In genomic region chr3:183259621-183260020, GRCh38 we compare ENCODE assay signal across 13 cellular contexts. TPM values are rescaled to one million over a fixed set of nuclear protein-coding genes. Genes with fewer than 3 reads are reported as not detected.
A peak's percentile ranks its signal among the peaks of the same experiment; 100 is the strongest.
DNase-seq lines count a peak whose midpoint lies in the region; ATAC-seq, FAIRE-seq and TF ChIP-seq lines count a peak whose summit lies in the region.
"Had no signal": no experiment of that assay in that cellular context is flagged by ENCODE, and none has a peak within 500 bp of the region (broad histone marks: within the 10 kb centered on the region; RNA-seq: fewer than 3 reads in every experiment).

No MANE protein-coding gene starts in this region.

- no peak for DNase-seq in activated CD4-positive, alpha-beta T cell treated with anti-CD3 and anti-CD28 coated beads, Interleukin-2, amount 10 ng/mL, durations not matched to agents 24 days and 14 days
- no peak for DNase-seq in activated CD4-positive, alpha-beta T cell treated with anti-CD3 and anti-CD28 coated beads, Interleukin-2, amount 50 U/mL, for 1 hour
- DNase-seq in K562 (ENCODE audit: extremely low read depth in 1 of 4, low spot score in 3 of 4), result no peak
- DNase-seq in naive B cell, result no peak
- no peak for DNase-seq in tibial nerve (ENCODE audit: low spot score in 2 of 2)
- no peak for DNase-seq in GM23248
- no peak for DNase-seq in middle frontal gyrus (ENCODE audit: extremely low spot score, low spot score)
- DNase-seq: activated CD8-positive, alpha-beta T cell treated with anti-CD3 and anti-CD28 coated beads, Interleukin-2, amount 10 ng/mL, durations not matched to agents 7 days and 5 days; activated gamma-delta T cell; right lobe of liver had no signal

- H3K27me3 ChIP-seq in K562 (ENCODE audit: control insufficient read depth in 2 of 2, insufficient read depth in 2 of 2, low read length in 2 of 2), result no peaks in the 10 kb centered on the region
- H3K27me3 ChIP-seq in tibial nerve, result no peaks in the 10 kb centered on the region
- no peaks in the 10 kb centered on the region for H3K27me3 ChIP-seq in GM23248 (replicated peaks; ENCODE audit: insufficient read depth)
- H3K27me3 ChIP-seq: right lobe of liver had no signal

- POLR2A ChIA-PET in K562 (lab: Yijun Ruan, JAX), result interaction anchor here (0.7 to 2.1 kb wide), 4 partner anchors 13 to 119 kb away, joined by 3 to 7 read pairs (median 3); no protein-coding TSS in a partner anchor

- peaks cover 4% of the 10 kb centered on the region; the same call in 1 of the 2 replicates for H3F3A ChIP-seq in GM23248 (ENCODE audit: insufficient read depth)

- CTCF ChIA-PET in K562 (lab: Yijun Ruan, JAX; ENCODE audit: low intra/inter-chr PET ratio), result no interaction called here

- TF ChIP-seq RAD21 in K562 (CRISPR knock-in tag; conservative IDR thresholded peaks at IDR 0.05 in 1 of 2, IDR thresholded peaks at IDR 0.05 in 1 of 2), result no peak

- H3K4me1 ChIP-seq in K562 (replicated peaks in 1 of 2; ENCODE audit: control insufficient read depth in 2 of 2, insufficient read depth in 2 of 2, low read length in 2 of 2), result peaks cover 1 to 22% of the 10 kb centered on the region in 2 experiments
- peaks cover 0 to 59% (median 26%) of the 10 kb centered on the region in 4 donors for H3K4me1 ChIP-seq in tibial nerve
- H3K4me1 ChIP-seq in GM23248 (ENCODE audit: insufficient read depth), result peaks cover 5% of the 10 kb centered on the region; the same call in 1 of the 2 replicates
- H3K4me1 ChIP-seq: right lobe of liver had no signal

- H3K36me3 Mint-ChIP-seq in activated CD4-positive, alpha-beta T cell treated with anti-CD3 and anti-CD28 coated beads, Interleukin-2, amount 10 ng/mL, durations not matched to agents 24 days and 14 days (ENCODE audit: low read depth), result peaks cover 10% of the 10 kb centered on the region
- H3K36me3 Mint-ChIP-seq in naive B cell, result no peaks in the 10 kb centered on the region

- TF ChIP-seq POLR2A in K562 (conservative IDR thresholded peaks at IDR 0.05) (no peak), tibial nerve (IDR thresholded peaks at IDR 0.05) (no peak)

- H2AFZ ChIP-seq in K562 (ENCODE audit: low read depth, low read length), result no peak overlapping the region
- no peak overlapping the region for H2AFZ ChIP-seq in GM23248

- no peak overlapping the region for H3K4me3 ChIP-seq in K562
- no peak overlapping the region for H3K4me3 ChIP-seq in tibial nerve
- H3K4me3 ChIP-seq in GM23248, result no peak overlapping the region
- H3K4me3 ChIP-seq: right lobe of liver had no signal

- H3K4me2 ChIP-seq in K562 (ENCODE audit: insufficient read depth, low read length) (no peak overlapping the region), GM23248 (ENCODE audit: unreplicated experiment) (no peak overlapping the region)

- H3K4me3 Mint-ChIP-seq in activated CD4-positive, alpha-beta T cell treated with anti-CD3 and anti-CD28 coated beads, Interleukin-2, amount 10 ng/mL, durations not matched to agents 24 days and 14 days, result no peak overlapping the region
- H3K4me3 Mint-ChIP-seq in naive B cell, result peak overlapping the region in 5 of 8 donors; percentile 35 to 77 (median 67)
- H3K4me3 Mint-ChIP-seq: activated CD8-positive, alpha-beta T cell treated with anti-CD3 and anti-CD28 coated beads, Interleukin-2, amount 10 ng/mL, durations not matched to agents 7 days and 5 days had no signal

- no peak for ATAC-seq in K562
- peak in 1 of 2 donors; percentile 14 for ATAC-seq in naive B cell (ENCODE audit: low read depth in 2 of 2)
- no peak for ATAC-seq in GM21786 (IDR thresholded peaks at IDR 0.05; ENCODE audit: unreplicated experiment)
- ATAC-seq: activated CD8-positive, alpha-beta T cell treated with anti-CD3 and anti-CD28 coated beads, Interleukin-2, amount 10 ng/mL, durations not matched to agents 7 days and 5 days had no signal

- TF ChIP-seq EP300 in K562 (IDR thresholded peaks at IDR 0.05; ENCODE audit: low read length) (no peak), tibial nerve (IDR thresholded peaks at IDR 0.05) (no peak)

- H3K4me1 Mint-ChIP-seq in activated CD4-positive, alpha-beta T cell treated with anti-CD3 and anti-CD28 coated beads, Interleukin-2, amount 10 ng/mL, durations not matched to agents 24 days and 14 days, result peaks cover 24% of the 10 kb centered on the region
- H3K4me1 Mint-ChIP-seq in naive B cell, result peaks cover 17 to 26% (median 26%) of the 10 kb centered on the region in 3 donors

- in situ Hi-C loops in K562 (cut with MboI), result no loop called here
- in situ Hi-C loops in GM23248 (cut with MboI), result no loop called here

- H4K20me1 ChIP-seq in K562 (replicated peaks; ENCODE audit: control insufficient read depth, insufficient read depth, low read length) (no peaks in the 10 kb centered on the region), GM23248 (ENCODE audit: insufficient read depth) (no peaks in the 10 kb centered on the region)

- H3K27ac ChIP-seq in K562 (ENCODE audit: extremely low read depth, low read depth, low read length) (no peak overlapping the region), tibial nerve (peak overlapping the region; percentile 76 to 98 (median 86)), GM23248 (no peak overlapping the region)
- H3K27ac ChIP-seq: right lobe of liver had no signal

- WGBS in K562 (ENCODE audit: insufficient coverage, low coverage, missing lambda C conversion rate), result 70% methylated on average over 2 of the region's 2 CpGs
- WGBS in tibial nerve, 2 donors, result 40 to 54% methylated on average over 2 of the region's 2 CpGs
- WGBS in GM23248 (ENCODE audit: low coverage in 1 of 2, low lambda C conversion rate in 2 of 2, missing lambda C conversion rate in 2 of 2), 2 experiments, result 89 to 94% methylated on average over 2 of the region's 2 CpGs

- H3K9ac ChIP-seq in K562 (ENCODE audit: insufficient read depth in 1 of 2, low read depth in 2 of 2, low read length in 2 of 2), result no peak overlapping the region; a peak in 1 of 4 replicates
- H3K9ac ChIP-seq in GM23248, result no peak overlapping the region

- no peaks in the 10 kb centered on the region for H3K9me3 Mint-ChIP-seq in activated CD4-positive, alpha-beta T cell treated with anti-CD3 and anti-CD28 coated beads, Interleukin-2, amount 10 ng/mL, durations not matched to agents 24 days and 14 days
- peaks cover 0 to 8% (median 0%) of the 10 kb centered on the region in 7 donors for H3K9me3 Mint-ChIP-seq in naive B cell

- FAIRE-seq in K562 (lab: Jason Lieb, UNC), result no peak
- FAIRE-seq: bronchial epithelial cell, TTC549 had no signal

- H3K9me3 ChIP-seq in K562 (replicated peaks; ENCODE audit: control insufficient read depth, insufficient read depth, low read depth, low read length), result no peaks in the 10 kb centered on the region
- H3K9me3 ChIP-seq in tibial nerve, result no peaks in the 10 kb centered on the region
- H3K9me3 ChIP-seq in GM23248 (ENCODE audit: low read depth), result no peaks in the 10 kb centered on the region
- H3K9me3 ChIP-seq: right lobe of liver had no signal

- intact Hi-C loops in activated CD4-positive, alpha-beta T cell treated with anti-CD3 and anti-CD28 coated beads, Interleukin-2, amount 10 ng/mL, durations not matched to agents 24 days and 14 days (cut with micrococcal nuclease), result no loop called here
- intact Hi-C loops in K562 (cut with micrococcal nuclease), result loop anchor here (10.0 kb wide), 1 partner anchor 95 kb away; no protein-coding TSS in a partner anchor

- H3K79me2 ChIP-seq in K562 (ENCODE audit: control insufficient read depth, insufficient read depth, low read length), result peaks cover 71% of the 10 kb centered on the region
- no peaks in the 10 kb centered on the region for H3K79me2 ChIP-seq in GM23248 (ENCODE audit: insufficient read depth)

- no peaks in the 10 kb centered on the region for H3K9me1 ChIP-seq in K562 (ENCODE audit: control insufficient read depth, insufficient read depth, low read length)

- H3K36me3 ChIP-seq in K562 (ENCODE audit: control insufficient read depth, insufficient read depth, low read length) (peaks cover 29% of the 10 kb centered on the region; the same call in 2 of the 3 replicates), tibial nerve (no peaks in the 10 kb centered on the region), GM23248 (ENCODE audit: low read depth) (no peaks in the 10 kb centered on the region)
- H3K36me3 ChIP-seq: right lobe of liver had no signal

- H3K9me2 ChIP-seq in GM23248 (ENCODE audit: insufficient read depth), result no peaks in the 10 kb centered on the region

- peaks cover 6% of the 10 kb centered on the region for H3K27me3 Mint-ChIP-seq in activated CD4-positive, alpha-beta T cell treated with anti-CD3 and anti-CD28 coated beads, Interleukin-2, amount 10 ng/mL, durations not matched to agents 24 days and 14 days
- H3K27me3 Mint-ChIP-seq in naive B cell, result peaks cover 35 to 40% (median 36%) of the 10 kb centered on the region in 3 donors

- BruUV-seq in K562 (replicated peaks; lab: Mats Ljungman, UMichigan), result no TSS peak

- H3K27ac Mint-ChIP-seq in activated CD4-positive, alpha-beta T cell treated with anti-CD3 and anti-CD28 coated beads, Interleukin-2, amount 10 ng/mL, durations not matched to agents 24 days and 14 days, result peak overlapping the region; percentile 8
- H3K27ac Mint-ChIP-seq in naive B cell, result peak overlapping the region in 3 of 6 donors; percentile 5 to 86 (median 18)
- H3K27ac Mint-ChIP-seq: activated CD8-positive, alpha-beta T cell treated with anti-CD3 and anti-CD28 coated beads, Interleukin-2, amount 10 ng/mL, durations not matched to agents 7 days and 5 days had no signal

- TF ChIP-seq CTCF in K562 (IDR thresholded peaks at IDR 0.05 in 2 of 3, conservative IDR thresholded peaks at IDR 0.05 in 1 of 3; ENCODE audit: insufficient read depth in 2 of 3, low read depth in 1 of 3, low read length in 3 of 3) (no peak), tibial nerve (IDR thresholded peaks at IDR 0.05) (no peak)

RNA-seq across cellular contexts. Expression of gene B3GNT5, which starts 6.6 kb away (rescaled TPM):
- 25.0 and 27.9 TPM in 2 replicates for total RNA-seq in activated CD4-positive, alpha-beta T cell treated with anti-CD3 and anti-CD28 coated beads, Interleukin-2, amount 10 ng/mL, durations not matched to agents 24 days and 14 days
- 11.6 and 22.2 TPM in 2 replicates for total RNA-seq in K562 (2011; cell fraction: chromatin; rRNA removed; ENCODE audit: low replicate concordance)
- 7.2 and 10.4 TPM in 2 replicates for total RNA-seq in K562 (2011; cell fraction: nucleolus; rRNA removed)
- total RNA-seq in K562 (2011; cell fraction: nucleoplasm; rRNA removed), result 15.5 and 25.9 TPM in 2 replicates
- total RNA-seq in K562 (2014; rRNA removed) (8.8 and 9.2 TPM in 2 replicates), K562 (2014; rRNA removed; fragmentation: Illumina TruSeq; extraction: Trizol) (21.9 and 24.7 TPM in 2 replicates), K562 (2015; rRNA removed; fragmentation: Illumina TruSeq; extraction: Trizol) (15.5 and 17.0 TPM in 2 replicates), K562 (2021) (23.8 and 25.0 TPM in 2 replicates), tibial nerve (10 to 100 TPM in 2 of 4 donors, 1 to 10 TPM in 2; 7.1 to 10.7 (median 9.2) TPM)
- polyA plus RNA-seq in K562 (2011; rRNA removed) (13.7 and 13.8 TPM in 2 replicates), K562 (2014; fragmentation: Illumina TruSeq; extraction: Trizol) (20.1 and 22.9 TPM in 2 replicates), K562 (2014; fragmentation: Nextera tagmentation; extraction: Ambion mirVana) (10 to 100 TPM; 13.6 to 13.8 TPM), K562 (2014; rRNA removed) (14.4 and 18.5 TPM in 2 replicates), naive B cell (ENCODE audit: low read depth in 6 of 6) (under 1 TPM in 2 of 6 donors, not detected in 4; 0.17 to 0.41 TPM), GM23248 (2016; fragmentation: Nextera tagmentation; extraction: Ambion mirVana) (1.8 TPM in 2 replicates)
- 4.1 and 8.3 TPM in 2 replicates for polyA plus RNA-seq in K562 (2011; cell fraction: cytosol; rRNA removed)
- 4.4 and 6.8 TPM in 2 replicates for polyA plus RNA-seq in K562 (2011; cell fraction: nucleus; rRNA removed)
- 14.8 and 16.9 TPM in 2 replicates for polyA plus RNA-seq in K562 (2012)
- polyA minus RNA-seq in K562 (2011; rRNA and poly(A)+ RNA removed), result 21.4 and 29.6 TPM in 2 replicates
- polyA minus RNA-seq in K562 (2011; cell fraction: cytosol; rRNA and poly(A)+ RNA removed), result 7.6 and 11.0 TPM in 2 replicates
- polyA minus RNA-seq in K562 (2011; cell fraction: nucleus; rRNA and poly(A)+ RNA removed), result 4.7 and 10.6 TPM in 2 replicates
- 1.3 and 2.7 TPM in 2 replicates for total RNA-seq in GM23248 (2014; rRNA removed; shearing (Covaris generic))

Comparison
In these comparisons a context has a peak if more than half of its experiments do, and no peak if none do; other contexts are left out.
1. H3K27ac ChIP-seq: peak in tibial nerve (4 of 4); none in K562 (single experiment) and GM23248 (single experiment).